ENCODE assay signal across 9 cellular contexts in genomic region chr19:16497042-16497441, GRCh38. TPM values are rescaled to one million over a fixed set of nuclear protein-coding genes. Genes with fewer than 3 reads are reported as not detected.
DNase-seq lines count a peak whose midpoint lies in the region; ATAC-seq and TF ChIP-seq lines count a peak whose summit lies in the region.
"Had no signal": no experiment of that assay in that cellular context is flagged by ENCODE, and none has a peak within 500 bp of the region (broad histone marks: within the 10 kb centered on the region; RNA-seq: fewer than 3 reads in every experiment).

No MANE protein-coding gene starts in this region.

- no peaks in the 10 kb centered on the region for H3K36me3 ChIP-seq in colonic mucosa
- no peaks in the 10 kb centered on the region for H3K36me3 ChIP-seq in neural progenitor cell
- no peaks in the 10 kb centered on the region for H3K36me3 ChIP-seq in aorta (ENCODE audit: control insufficient read depth in 1 of 2, insufficient read depth in 2 of 2, low read length in 1 of 2)

- H3K4me1 ChIP-seq in colonic mucosa (no peaks in the 10 kb centered on the region), neural progenitor cell (peaks cover 5% of the 10 kb centered on the region), aorta (ENCODE audit: control insufficient read depth in 1 of 2, insufficient read depth in 2 of 2, low read length in 2 of 2) (no peaks in the 10 kb centered on the region)

- peaks cover 23% of the 10 kb centered on the region for H3K79me2 ChIP-seq in neural progenitor cell (ENCODE audit: low read depth)

- H3K9me3 ChIP-seq in colonic mucosa (no peaks in the 10 kb centered on the region), neural progenitor cell (ENCODE audit: low read depth) (no peaks in the 10 kb centered on the region), aorta (ENCODE audit: control insufficient read depth, low read length) (no peaks in the 10 kb centered on the region)

- no peak for ATAC-seq in HG02884 (IDR thresholded peaks at IDR 0.05; ENCODE audit: unreplicated experiment)
- no peak for ATAC-seq in aorta (ENCODE audit: low FRiP score)

- no peak overlapping the region for H3K27ac Mint-ChIP-seq in neural progenitor cell

- H3K9ac ChIP-seq in colonic mucosa (ENCODE audit: low read depth in 2 of 2, low read length in 2 of 2) (peak overlapping the region in 1 of 2 donors; percentile 43), neural progenitor cell (peak overlapping the region; percentile 52)

- peak overlapping the region; percentile 72 for H3K27ac ChIP-seq in C4-2B
- peak overlapping the region; percentile 37 for H3K27ac ChIP-seq in colonic mucosa
- H3K27ac ChIP-seq in neural progenitor cell = no peak overlapping the region
- H3K27ac ChIP-seq in aorta (ENCODE audit: low read depth in 1 of 2, low read length in 2 of 2) = no peak overlapping the region

- no peak overlapping the region for H2AFZ ChIP-seq in neural progenitor cell (replicated peaks)

- intact Hi-C loops in colonic mucosa (cut with DNase I) = no loop called here
- intact Hi-C loops in aorta (cut with DNase I) = no loop called here

- peaks cover 4% of the 10 kb centered on the region for H3K36me3 Mint-ChIP-seq in neural progenitor cell

- H3K27me3 Mint-ChIP-seq in neural progenitor cell (ENCODE audit: insufficient read depth, low read depth) = peaks cover 2% of the 10 kb centered on the region

- H3K27me3 ChIP-seq in colonic mucosa (no peaks in the 10 kb centered on the region), neural progenitor cell (no peaks in the 10 kb centered on the region), aorta (ENCODE audit: control insufficient read depth in 1 of 2, insufficient read depth in 2 of 2, low read length in 1 of 2) (no peaks in the 10 kb centered on the region)

- peak overlapping the region; percentile 92 for H3K4me3 Mint-ChIP-seq in neural progenitor cell

- H3K4me1 Mint-ChIP-seq in neural progenitor cell = peaks cover 20% of the 10 kb centered on the region

- no peaks in the 10 kb centered on the region for H3K9me3 Mint-ChIP-seq in neural progenitor cell

- H3K4me3 ChIP-seq in colonic mucosa = no peak overlapping the region
- H3K4me3 ChIP-seq in neural progenitor cell = peak overlapping the region; percentile 74
- H3K4me3 ChIP-seq in aorta (ENCODE audit: low read length in 2 of 2) = no peak overlapping the region

- DNase-seq in M059J (ENCODE audit: low read depth) (peak; percentile 31), colonic mucosa (no peak), neural progenitor cell (ENCODE audit: low spot score) (no peak), HUDEP-2 (lab: John Stamatoyannopoulos, UW; ENCODE audit: unreplicated experiment in 76 of 76) (no peak), NCI-H1105 treated with DMSO at 0.1 percent for 48 hours (lab: John Stamatoyannopoulos, UW) (no peak), aorta (no peak)

- peak overlapping the region; percentile 92 for H3K4me2 ChIP-seq in neural progenitor cell

- H3F3A ChIP-seq in neural progenitor cell (ENCODE audit: low read depth) = no peaks in the 10 kb centered on the region

- H4K20me1 ChIP-seq in neural progenitor cell (ENCODE audit: low read depth) = no peaks in the 10 kb centered on the region

- TF ChIP-seq CTCF in C4-2B (conservative IDR thresholded peaks at IDR 0.05) (no peak), colonic mucosa (IDR thresholded peaks at IDR 0.05) (no peak), neural progenitor cell (IDR thresholded peaks at IDR 0.05) (no peak)

- 85 to 86% methylated on average over 12 of the region's 12 CpGs for WGBS in aorta, 2 donors

RNA-seq across cellular contexts. Expression of gene C19orf44, which starts 0.8 kb away (rescaled TPM):
- 3.7 and 4.1 TPM in 2 replicates for total RNA-seq in M059J (2014; rRNA removed; shearing (Covaris generic))
- total RNA-seq in colonic mucosa = 1 to 10 TPM; 2.4 to 3.2 TPM
- total RNA-seq in neural progenitor cell (ENCODE audit: low replicate concordance) = 10.9 and 13.2 TPM in 2 replicates
- total RNA-seq in aorta = 1 to 10 TPM; 3.6 to 6.4 TPM
- 1 to 10 TPM; 1.4 to 8.2 TPM for polyA plus RNA-seq in aorta

RNA-seq across cellular contexts. Expression of gene CALR3, which starts 1.1 kb away (rescaled TPM):
- total RNA-seq in M059J (2014; rRNA removed; shearing (Covaris generic)) = not detected in 2 replicates
- not detected for total RNA-seq in colonic mucosa
- 0.09 and 2.0 TPM in 2 replicates for total RNA-seq in neural progenitor cell (ENCODE audit: low replicate concordance)
- not detected for total RNA-seq in aorta
- polyA plus RNA-seq in aorta = not detected
- total RNA-seq: pulmonary artery endothelial cell had no signal

RNA-seq across cellular contexts. Expression of gene EPS15L1, which starts 25.3 kb away (rescaled TPM):
- total RNA-seq in M059J (2014; rRNA removed; shearing (Covaris generic)) = 4.1 and 6.3 TPM in 2 replicates
- total RNA-seq in colonic mucosa = 10 to 100 TPM; 33.4 to 46.0 TPM
- total RNA-seq in neural progenitor cell (ENCODE audit: low replicate concordance) = 15.8 and 24.4 TPM in 2 replicates
- total RNA-seq in aorta = 10 to 100 TPM; 32.3 to 44.7 TPM
- 10 to 100 TPM in 1 of 2 donors, 1 to 10 TPM in 1; 7.1 to 15.7 TPM for polyA plus RNA-seq in aorta

RNA-seq across cellular contexts. Expression of gene CHERP, which starts 45.2 kb away (rescaled TPM):
- total RNA-seq in M059J (2014; rRNA removed; shearing (Covaris generic)) = 4.5 and 7.5 TPM in 2 replicates
- 10 to 100 TPM; 35.2 to 54.0 TPM for total RNA-seq in colonic mucosa
- total RNA-seq in neural progenitor cell (ENCODE audit: low replicate concordance) = 5.5 and 13.7 TPM in 2 replicates
- total RNA-seq in aorta = 10 to 100 TPM; 32.4 to 36.6 TPM
- 10 to 100 TPM in 1 of 2 donors, 1 to 10 TPM in 1; 5.5 to 17.4 TPM for polyA plus RNA-seq in aorta

Comparison
In these comparisons a context has a peak if more than half of its experiments do, and no peak if none do; other contexts are left out.
1. H3K27ac ChIP-seq: peak in C4-2B (single experiment) and colonic mucosa (single experiment); none in neural progenitor cell (single experiment) and aorta (0 of 2).